In the genomic region with DNA sequence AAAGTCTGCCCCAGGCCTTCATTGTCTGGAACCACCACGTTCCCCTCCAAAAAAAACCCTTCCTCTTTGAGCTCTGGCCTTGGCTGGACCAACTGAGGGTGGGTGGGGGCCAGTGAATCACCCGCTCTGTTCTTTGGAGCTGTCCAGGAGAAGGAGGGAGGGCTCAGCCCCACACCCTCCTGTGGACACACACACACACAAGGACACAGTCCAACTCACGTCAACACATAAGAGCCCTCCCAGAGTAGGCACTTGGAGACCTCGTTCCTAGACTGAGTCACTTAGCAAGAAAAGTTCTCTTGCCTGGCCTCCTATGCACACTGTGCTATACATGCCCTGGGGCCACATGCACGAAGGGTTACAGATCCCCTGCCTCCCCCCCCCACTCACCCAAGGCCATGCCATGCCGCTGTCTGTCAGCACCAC, we compare ENCODE assay signal across 12 cellular contexts. TPM values are rescaled to one million over a fixed set of nuclear protein-coding genes. Genes with fewer than 3 reads are reported as not detected.
DNase-seq lines count a peak whose midpoint lies in the region; ATAC-seq, FAIRE-seq and TF ChIP-seq lines count a peak whose summit lies in the region.
"Had no signal": no experiment of that assay in that cellular context is flagged by ENCODE, and none has a peak within 500 bp of the region (broad histone marks: within the 10 kb centered on the region; RNA-seq: fewer than 3 reads in every experiment).

No MANE protein-coding gene starts in this region.

- WGBS in K562 (ENCODE audit: insufficient coverage, low coverage, missing lambda C conversion rate) = 0% methylated on average over 6 of the region's 6 CpGs
- 34% methylated on average over 6 of the region's 6 CpGs for WGBS in right cardiac atrium

- H3K9me1 ChIP-seq in K562 (ENCODE audit: control insufficient read depth, insufficient read depth, low read length) = no peaks in the 10 kb centered on the region

- H3K27me3 ChIP-seq in K562 (ENCODE audit: control insufficient read depth in 2 of 2, insufficient read depth in 2 of 2, low read length in 2 of 2) = peaks cover 0 to 14% of the 10 kb centered on the region in 2 experiments; a peak in 2 of 5 replicates
- H3K27me3 ChIP-seq in right cardiac atrium (ENCODE audit: control insufficient read depth, insufficient read depth) = no peaks in the 10 kb centered on the region

- TF ChIP-seq EP300 in K562 (IDR thresholded peaks at IDR 0.05; ENCODE audit: low read length) = no peak

- no peak for TF ChIP-seq RAD21 in K562 (CRISPR knock-in tag; conservative IDR thresholded peaks at IDR 0.05 in 1 of 2, IDR thresholded peaks at IDR 0.05 in 1 of 2)

- ATAC-seq in K562 (no peak), right cardiac atrium (peak; percentile 92), GM19395 (IDR thresholded peaks at IDR 0.05; ENCODE audit: unreplicated experiment) (no peak)
- ATAC-seq in stimulated activated effector memory CD8-positive, alpha-beta T cell treated with anti-CD3 and anti-CD28 coated beads, Interleukin-12 subunit alpha, Interleukin-12 subunit beta, amount 100 ng/mL, for 72 hours = peak; percentile 27

- H3K36me3 Mint-ChIP-seq in stimulated activated effector memory CD8-positive, alpha-beta T cell treated with anti-CD3 and anti-CD28 coated beads, Interleukin-12 subunit alpha, Interleukin-12 subunit beta, amount 100 ng/mL, for 72 hours = no peaks in the 10 kb centered on the region
- H3K36me3 Mint-ChIP-seq: memory B cell had no signal

- CTCF ChIA-PET in K562 (lab: Yijun Ruan, JAX; ENCODE audit: low intra/inter-chr PET ratio) = no interaction called here

- TF ChIP-seq CTCF in K562 (IDR thresholded peaks at IDR 0.05 in 2 of 3, conservative IDR thresholded peaks at IDR 0.05 in 1 of 3; ENCODE audit: insufficient read depth in 2 of 3, low read depth in 1 of 3, low read length in 3 of 3) = no peak

- in situ Hi-C loops in K562 (cut with MboI) = no loop called here

- no peak for TF ChIP-seq POLR2A in K562 (conservative IDR thresholded peaks at IDR 0.05)

- no peaks in the 10 kb centered on the region for H3K79me2 ChIP-seq in K562 (ENCODE audit: control insufficient read depth, insufficient read depth, low read length)

- POLR2A ChIA-PET in K562 (lab: Yijun Ruan, JAX) = no interaction called here

- H3K9ac ChIP-seq in K562 (ENCODE audit: insufficient read depth in 1 of 2, low read depth in 2 of 2, low read length in 2 of 2) = no peak overlapping the region

- BruUV-seq in K562 (replicated peaks; lab: Mats Ljungman, UMichigan) = no TSS peak

- no peak for FAIRE-seq in K562 (lab: Jason Lieb, UNC)
- FAIRE-seq: TTC549 had no signal

- H3K4me1 Mint-ChIP-seq in stimulated activated effector memory CD8-positive, alpha-beta T cell treated with anti-CD3 and anti-CD28 coated beads, Interleukin-12 subunit alpha, Interleukin-12 subunit beta, amount 100 ng/mL, for 72 hours = no peaks in the 10 kb centered on the region
- H3K4me1 Mint-ChIP-seq: memory B cell had no signal

- no peak overlapping the region for H3K4me3 Mint-ChIP-seq in stimulated activated effector memory CD8-positive, alpha-beta T cell treated with anti-CD3 and anti-CD28 coated beads, Interleukin-12 subunit alpha, Interleukin-12 subunit beta, amount 100 ng/mL, for 72 hours
- H3K4me3 Mint-ChIP-seq: memory B cell had no signal

- no peaks in the 10 kb centered on the region for H3K9me3 ChIP-seq in K562 (replicated peaks; ENCODE audit: control insufficient read depth, insufficient read depth, low read depth, low read length)
- H3K9me3 ChIP-seq in right cardiac atrium (ENCODE audit: control insufficient read depth, low read length) = no peaks in the 10 kb centered on the region

- no peaks in the 10 kb centered on the region for H4K20me1 ChIP-seq in K562 (replicated peaks; ENCODE audit: control insufficient read depth, insufficient read depth, low read length)

- intact Hi-C loops in K562 (cut with micrococcal nuclease) = no loop called here
- intact Hi-C loops in right cardiac atrium (cut with DNase I) = no loop called here

- H3K4me1 ChIP-seq in K562 (replicated peaks in 1 of 2; ENCODE audit: control insufficient read depth in 2 of 2, insufficient read depth in 2 of 2, low read length in 2 of 2) (no peaks in the 10 kb centered on the region; a peak in 1 of 5 replicates), right cardiac atrium (ENCODE audit: control insufficient read depth, insufficient read depth, low read length) (peaks cover 10% of the 10 kb centered on the region)

- H3K27ac Mint-ChIP-seq in stimulated activated effector memory CD8-positive, alpha-beta T cell treated with anti-CD3 and anti-CD28 coated beads, Interleukin-12 subunit alpha, Interleukin-12 subunit beta, amount 100 ng/mL, for 72 hours = no peak overlapping the region
- H3K27ac Mint-ChIP-seq: memory B cell had no signal

- peak; percentile 50 for DNase-seq in ELF-1 (ENCODE audit: low read depth, low spot score)
- no peak for DNase-seq in K562 (ENCODE audit: extremely low read depth in 1 of 4, low spot score in 3 of 4)
- DNase-seq in right cardiac atrium = peak; percentile 92 to 95 (median 92)
- no peak for DNase-seq in stimulated activated effector memory CD8-positive, alpha-beta T cell treated with anti-CD3 and anti-CD28 coated beads, Interleukin-12 subunit alpha, Interleukin-12 subunit beta, amount 100 ng/mL, for 72 hours (ENCODE audit: low spot score in 2 of 2)
- DNase-seq in activated CD4-positive, alpha-beta T cell treated with anti-CD3 and anti-CD28 coated beads for 4 hours = no peak
- no peak for DNase-seq in stimulated activated CD4-positive, alpha-beta T cell treated with anti-CD3 and anti-CD28 coated beads, Interleukin-15, amount 100 ng/mL, for 24 hours
- no peak for DNase-seq in D341Med (ENCODE audit: low spot score)

- no peak overlapping the region for H3K4me2 ChIP-seq in K562 (ENCODE audit: insufficient read depth, low read length)

- no peak overlapping the region for H2AFZ ChIP-seq in K562 (ENCODE audit: low read depth, low read length)

- no peaks in the 10 kb centered on the region for H3K9me3 Mint-ChIP-seq in stimulated activated effector memory CD8-positive, alpha-beta T cell treated with anti-CD3 and anti-CD28 coated beads, Interleukin-12 subunit alpha, Interleukin-12 subunit beta, amount 100 ng/mL, for 72 hours
- H3K9me3 Mint-ChIP-seq: memory B cell had no signal

- H3K4me3 ChIP-seq in K562 (no peak overlapping the region), right cardiac atrium (ENCODE audit: low read length) (no peak overlapping the region)

- no peaks in the 10 kb centered on the region for H3K36me3 ChIP-seq in K562 (ENCODE audit: control insufficient read depth, insufficient read depth, low read length)

- H3K27ac ChIP-seq in K562 (ENCODE audit: extremely low read depth, low read depth, low read length) (no peak overlapping the region), right cardiac atrium (ENCODE audit: low read length) (peak overlapping the region; percentile 5)
- H3K27ac ChIP-seq: HL-60 had no signal

TF ChIP-seq in K562, 482 proteins besides CTCF, POLR2A, EP300 and RAD21 (continues in another document):
- TF ChIP-seq ZNF12 (CRISPR knock-in tag; IDR thresholded peaks at IDR 0.05) (no peak), XRCC4 (IDR thresholded peaks at IDR 0.05; ENCODE audit: extremely low read depth, insufficient read depth, insufficient read length) (no peak)
- TF ChIP-seq, protein P1, sequence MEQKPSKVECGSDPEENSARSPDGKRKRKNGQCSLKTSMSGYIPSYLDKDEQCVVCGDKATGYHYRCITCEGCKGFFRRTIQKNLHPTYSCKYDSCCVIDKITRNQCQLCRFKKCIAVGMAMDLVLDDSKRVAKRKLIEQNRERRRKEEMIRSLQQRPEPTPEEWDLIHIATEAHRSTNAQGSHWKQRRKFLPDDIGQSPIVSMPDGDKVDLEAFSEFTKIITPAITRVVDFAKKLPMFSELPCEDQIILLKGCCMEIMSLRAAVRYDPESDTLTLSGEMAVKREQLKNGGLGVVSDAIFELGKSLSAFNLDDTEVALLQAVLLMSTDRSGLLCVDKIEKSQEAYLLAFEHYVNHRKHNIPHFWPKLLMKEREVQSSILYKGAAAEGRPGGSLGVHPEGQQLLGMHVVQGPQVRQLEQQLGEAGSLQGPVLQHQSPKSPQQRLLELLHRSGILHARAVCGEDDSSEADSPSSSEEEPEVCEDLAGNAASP (IDR thresholded peaks at IDR 0.05) = no peak

RNA-seq across cellular contexts. Expression of gene TNS1, which starts 1.2 kb away (rescaled TPM):
- total RNA-seq in K562 (2011; cell fraction: chromatin; rRNA removed; ENCODE audit: low replicate concordance) = 5.0 and 10.2 TPM in 2 replicates
- 3.6 and 5.0 TPM in 2 replicates for total RNA-seq in K562 (2011; cell fraction: nucleolus; rRNA removed)
- 4.4 and 9.5 TPM in 2 replicates for total RNA-seq in K562 (2011; cell fraction: nucleoplasm; rRNA removed)
- total RNA-seq in K562 (2014; rRNA removed) = 0.77 and 1.0 TPM in 2 replicates
- 0.47 and 0.51 TPM in 2 replicates for total RNA-seq in K562 (2014; rRNA removed; fragmentation: Illumina TruSeq; extraction: Trizol)
- 0.18 and 0.23 TPM in 2 replicates for total RNA-seq in K562 (2015; rRNA removed; fragmentation: Illumina TruSeq; extraction: Trizol)
- total RNA-seq in K562 (2021) = 1.9 and 2.0 TPM in 2 replicates
- polyA plus RNA-seq in K562 (2011; rRNA removed) = 0.61 and 1.3 TPM in 2 replicates
- polyA plus RNA-seq in K562 (2011; cell fraction: cytosol; rRNA removed) = 0.44 and 1.1 TPM in 2 replicates
- polyA plus RNA-seq in K562 (2011; cell fraction: nucleus; rRNA removed) = 0.86 and 3.4 TPM in 2 replicates
- polyA plus RNA-seq in K562 (2012) = 1.7 and 1.9 TPM in 2 replicates
- 1.8 and 2.7 TPM in 2 replicates for polyA plus RNA-seq in K562 (2014; fragmentation: Illumina TruSeq; extraction: Trizol)
- under 1 TPM; 0.13 to 0.18 TPM for polyA plus RNA-seq in K562 (2014; fragmentation: Nextera tagmentation; extraction: Ambion mirVana)
- polyA plus RNA-seq in K562 (2014; rRNA removed) = 1.1 and 1.4 TPM in 2 replicates
- polyA minus RNA-seq in K562 (2011; rRNA and poly(A)+ RNA removed) = 1.4 and 1.6 TPM in 2 replicates
- polyA minus RNA-seq in K562 (2011; cell fraction: cytosol; rRNA and poly(A)+ RNA removed) = 1.3 and 2.3 TPM in 2 replicates
- polyA minus RNA-seq in K562 (2011; cell fraction: nucleus; rRNA and poly(A)+ RNA removed) = 1.9 and 2.8 TPM in 2 replicates
- 100 to 1,000 TPM; 442 to 647 (median 536) TPM for total RNA-seq in right cardiac atrium
- polyA plus RNA-seq in right cardiac atrium = 243 TPM
- total RNA-seq: NCI-H460 had no signal

Comparison
In these comparisons a context has a peak if more than half of its experiments do, and no peak if none do; other contexts are left out.
1. DNase-seq: peak in ELF-1 (single experiment) and right cardiac atrium (3 of 3); none in K562 (0 of 4), stimulated activated effector memory CD8-positive, alpha-beta T cell treated with anti-CD3 and anti-CD28 coated beads, Interleukin-12 subunit alpha, Interleukin-12 subunit beta, amount 100 ng/mL, for 72 hours (0 of 2), activated CD4-positive, alpha-beta T cell treated with anti-CD3 and anti-CD28 coated beads for 4 hours (0 of 2), stimulated activated CD4-positive, alpha-beta T cell treated with anti-CD3 and anti-CD28 coated beads, Interleukin-15, amount 100 ng/mL, for 24 hours (single experiment) and D341Med (single experiment).
2. ATAC-seq: peak in right cardiac atrium (2 of 2) and stimulated activated effector memory CD8-positive, alpha-beta T cell treated with anti-CD3 and anti-CD28 coated beads, Interleukin-12 subunit alpha, Interleukin-12 subunit beta, amount 100 ng/mL, for 72 hours (single experiment); none in K562 (single experiment) and GM19395 (single experiment).
3. RNA of gene TNS1, which starts 1.2 kb away (total RNA-seq): 442 to 647 TPM in right cardiac atrium; 0.18 to 10.2 TPM in K562; every median in the first group is over 10 times any median in the second.